Comparison of ENCODE assay signal across 1 cellular context in the genomic region with DNA sequence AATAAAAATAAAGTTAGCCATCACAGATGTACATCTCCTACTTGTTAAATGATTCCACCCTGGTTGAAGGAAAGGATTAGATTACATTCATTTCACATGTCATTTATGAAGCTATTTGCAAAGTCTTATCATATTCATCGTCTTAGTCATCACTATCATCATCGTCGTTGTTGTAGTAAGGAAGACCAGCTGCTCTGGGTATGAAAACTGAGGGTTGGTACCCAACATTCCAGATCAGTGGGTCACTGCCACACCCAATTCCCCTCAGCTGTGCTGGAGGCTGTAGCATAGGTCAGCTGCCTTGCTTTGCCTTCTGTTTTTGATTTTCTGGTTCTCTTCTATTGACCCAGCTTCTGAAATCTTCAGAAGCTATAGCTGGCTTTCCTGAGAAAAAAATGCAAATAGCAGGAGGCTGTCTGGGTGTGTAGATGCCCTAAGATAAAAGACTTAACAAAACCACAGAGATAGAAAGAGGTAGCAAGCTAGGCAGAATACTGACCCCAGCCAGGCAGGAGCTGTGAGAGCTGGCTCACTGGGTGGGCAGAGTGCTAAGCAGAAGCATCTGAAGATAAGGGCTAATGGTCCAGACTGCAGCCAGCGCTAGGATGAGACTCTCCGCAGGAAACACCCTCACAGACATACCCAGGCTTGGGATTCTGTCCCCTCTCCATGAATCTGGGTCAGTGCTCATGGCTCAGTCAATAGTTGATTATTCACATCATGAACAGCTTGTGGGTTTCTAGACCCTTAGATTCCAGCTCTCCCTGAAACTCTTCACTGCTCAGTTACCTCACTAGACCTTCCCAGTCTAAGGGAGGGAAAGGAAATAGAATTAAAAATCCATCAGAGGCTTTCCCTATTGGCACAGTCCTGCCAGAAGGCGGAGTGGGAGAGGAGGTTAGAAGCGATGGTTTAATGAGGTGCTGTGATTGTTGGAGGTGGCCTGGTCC.
TF ChIP-seq lines count a peak whose summit lies in the region.

No MANE protein-coding gene starts in this region.

TF ChIP-seq in WTC11, 78 proteins besides CTCF, POLR2A, EP300 and RAD21 (continued from another document):
- TF ChIP-seq, protein P1, sequence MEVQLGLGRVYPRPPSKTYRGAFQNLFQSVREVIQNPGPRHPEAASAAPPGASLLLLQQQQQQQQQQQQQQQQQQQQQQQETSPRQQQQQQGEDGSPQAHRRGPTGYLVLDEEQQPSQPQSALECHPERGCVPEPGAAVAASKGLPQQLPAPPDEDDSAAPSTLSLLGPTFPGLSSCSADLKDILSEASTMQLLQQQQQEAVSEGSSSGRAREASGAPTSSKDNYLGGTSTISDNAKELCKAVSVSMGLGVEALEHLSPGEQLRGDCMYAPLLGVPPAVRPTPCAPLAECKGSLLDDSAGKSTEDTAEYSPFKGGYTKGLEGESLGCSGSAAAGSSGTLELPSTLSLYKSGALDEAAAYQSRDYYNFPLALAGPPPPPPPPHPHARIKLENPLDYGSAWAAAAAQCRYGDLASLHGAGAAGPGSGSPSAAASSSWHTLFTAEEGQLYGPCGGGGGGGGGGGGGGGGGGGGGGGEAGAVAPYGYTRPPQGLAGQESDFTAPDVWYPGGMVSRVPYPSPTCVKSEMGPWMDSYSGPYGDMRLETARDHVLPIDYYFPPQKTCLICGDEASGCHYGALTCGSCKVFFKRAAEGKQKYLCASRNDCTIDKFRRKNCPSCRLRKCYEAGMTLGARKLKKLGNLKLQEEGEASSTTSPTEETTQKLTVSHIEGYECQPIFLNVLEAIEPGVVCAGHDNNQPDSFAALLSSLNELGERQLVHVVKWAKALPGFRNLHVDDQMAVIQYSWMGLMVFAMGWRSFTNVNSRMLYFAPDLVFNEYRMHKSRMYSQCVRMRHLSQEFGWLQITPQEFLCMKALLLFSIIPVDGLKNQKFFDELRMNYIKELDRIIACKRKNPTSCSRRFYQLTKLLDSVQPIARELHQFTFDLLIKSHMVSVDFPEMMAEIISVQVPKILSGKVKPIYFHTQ (CRISPR knock-in tag; IDR thresholded peaks at IDR 0.05) = no peak
- TF ChIP-seq GABPB1 (CRISPR knock-in tag; IDR thresholded peaks at IDR 0.05) (no peak), ZNF396 (CRISPR knock-in tag; IDR thresholded peaks at IDR 0.05; ENCODE audit: borderline replicate concordance) (no peak)
